ENCODE assay signal across 15 cellular contexts in the genomic region with DNA sequence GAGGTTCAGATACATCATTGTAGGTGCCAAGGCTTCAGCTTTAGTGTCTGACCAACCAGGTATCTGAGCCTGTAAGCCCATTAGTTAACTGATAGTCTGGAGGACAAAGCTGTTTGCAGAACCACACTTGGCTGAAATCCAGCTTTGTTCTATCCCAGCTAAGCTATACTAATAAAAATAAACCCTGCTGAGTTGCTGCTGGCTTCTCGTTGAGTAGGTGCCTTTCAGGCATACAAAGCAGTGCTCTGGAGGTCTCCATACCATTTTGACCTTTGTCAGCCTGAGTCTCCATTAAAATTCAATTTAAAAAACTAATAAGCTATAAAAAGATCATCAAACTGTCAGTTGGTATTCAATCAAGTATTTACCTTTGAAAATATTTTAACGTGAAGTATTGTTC. TPM values are rescaled to one million over a fixed set of nuclear protein-coding genes. Genes with fewer than 3 reads are reported as not detected.
DNase-seq lines count a peak whose midpoint lies in the region; ATAC-seq, FAIRE-seq and TF ChIP-seq lines count a peak whose summit lies in the region.
"Had no signal": no experiment of that assay in that cellular context is flagged by ENCODE, and none has a peak within 500 bp of the region (broad histone marks: within the 10 kb centered on the region; RNA-seq: fewer than 3 reads in every experiment).

No MANE protein-coding gene starts in this region.

- BruUV-seq in MCF 10A (replicated peaks; lab: Mats Ljungman, UMichigan) = no TSS peak
- no TSS peak for BruUV-seq in mammary epithelial cell (replicated peaks; lab: Mats Ljungman, UMichigan)

- H4K5ac ChIP-seq in H1 (ENCODE audit: insufficient read length, low read depth, low read length) = no peak overlapping the region

- H3K27ac ChIP-seq in mammary epithelial cell (ENCODE audit: insufficient read depth, low read depth, low read length) = no peak overlapping the region
- H3K27ac ChIP-seq in H1 (ENCODE audit: low read depth, low read length) = no peak overlapping the region
- peak overlapping the region in 1 of 3 donors; percentile 15 for H3K27ac ChIP-seq in thyroid gland
- H3K27ac ChIP-seq: adrenal gland, testis had no signal

- 54% methylated on average over 2 of the region's 2 CpGs for WGBS in mammary epithelial cell (ENCODE audit: low coverage, missing lambda C conversion rate)
- 29% methylated on average over 2 of the region's 2 CpGs; no CpG with 5 or more reads in 1 of the 2 experiments for WGBS in H1 (ENCODE audit: extremely low coverage in 1 of 2, insufficient coverage in 1 of 2, insufficient read length in 1 of 2, insufficient replicate concordance in 2 of 2, low coverage in 1 of 2, low lambda C conversion rate in 2 of 2, missing lambda C conversion rate in 1 of 2), 2 experiments
- WGBS in thyroid gland, 2 donors = 41 to 47% methylated on average over 2 of the region's 2 CpGs

- H3K36me3 ChIP-seq in mammary epithelial cell (ENCODE audit: insufficient read depth, low read length) (no peaks in the 10 kb centered on the region), H1 (ENCODE audit: control insufficient read depth in 2 of 4, insufficient read depth in 4 of 4, low read length in 3 of 4) (no peaks in the 10 kb centered on the region), thyroid gland (no peaks in the 10 kb centered on the region)
- H3K36me3 ChIP-seq: adrenal gland had no signal

- no peak overlapping the region for H4K91ac ChIP-seq in H1 (replicated peaks; ENCODE audit: insufficient read length, low read length)

- DNase-seq in MCF 10A (ENCODE audit: unreplicated experiment) (peak; percentile 38), mammary epithelial cell (no peak), NCI-H510A (lab: John Stamatoyannopoulos, UW) (peak; percentile 76), H1 (ENCODE audit: low read depth in 1 of 2, low spot score in 2 of 2) (no peak), thyroid gland (peak; percentile 29 to 38)
- no peak for DNase-seq in stimulated activated CD4-positive, alpha-beta T cell treated with anti-CD3 and anti-CD28 coated beads, Interleukin-4, amount 100 ng/mL, for 4 hours
- DNase-seq in activated CD4-positive, alpha-beta memory T cell treated with anti-CD3 and anti-CD28 coated beads for 36 hours = no peak
- DNase-seq: ACHN, adrenal gland, erythroblast, HFFc6, NCI-H446 treated with DMSO at 0.1 percent for 48 hours, testis had no signal

- TF ChIP-seq POLR2A in H1 (IDR thresholded peaks at IDR 0.05; ENCODE audit: control extremely low read depth in 1 of 2, low read depth in 2 of 2, low read length in 2 of 2) (no peak), thyroid gland (IDR thresholded peaks at IDR 0.05) (no peak)

- H3K18ac ChIP-seq in H1 (ENCODE audit: extremely low read depth, low read length) = no peak overlapping the region

- no peak overlapping the region for H3K4me2 ChIP-seq in mammary epithelial cell (ENCODE audit: insufficient read depth, low read depth, low read length)
- peak overlapping the region; percentile 4 to 18; a peak in 2 of 4 replicates for H3K4me2 ChIP-seq in H1 (ENCODE audit: insufficient read depth in 1 of 2, low read depth in 2 of 2, low read length in 2 of 2)

- ATAC-seq in HG03571 (IDR thresholded peaks at IDR 0.05; ENCODE audit: unreplicated experiment) = no peak

- intact Hi-C loops in MCF 10A (cut with micrococcal nuclease) (no loop called here), mammary epithelial cell (cut with micrococcal nuclease) (no loop called here), thyroid gland (cut with DNase I) (no loop called here)
- intact Hi-C loops in activated CD4-positive, alpha-beta memory T cell treated with anti-CD3 and anti-CD28 coated beads for 36 hours (cut with micrococcal nuclease) = no loop called here

- CTCF ChIA-PET in MCF 10A (lab: Yijun Ruan, JAX) (interaction anchor here (0.7 to 0.8 kb wide), 2 partner anchors 9 to 19 kb away, joined by 3 to 4 read pairs; no protein-coding TSS in a partner anchor), mammary epithelial cell (lab: Charles Lee; ENCODE audit: low non-redundant PET) (interaction anchor here (0.6 kb wide), 1 partner anchor 18 kb away, joined by 3 read pairs; no protein-coding TSS in a partner anchor), H1 (lab: Charles Lee; ENCODE audit: partially characterized antibody) (interaction anchor here (0.6 to 1.2 kb wide), 3 partner anchors 28 to 160 kb away, joined by 3 to 5 read pairs (median 4); no protein-coding TSS in a partner anchor)
- CTCF ChIA-PET in activated CD4-positive, alpha-beta memory T cell treated with anti-CD3 and anti-CD28 coated beads for 36 hours (lab: Charles Lee) = no interaction called here

- H3K27me3 Mint-ChIP-seq in MCF 10A (ENCODE audit: insufficient read depth, unreplicated experiment) = no peaks in the 10 kb centered on the region
- no peaks in the 10 kb centered on the region for H3K27me3 Mint-ChIP-seq in activated CD4-positive, alpha-beta memory T cell treated with anti-CD3 and anti-CD28 coated beads for 36 hours

- no peak overlapping the region for H2AFZ ChIP-seq in mammary epithelial cell (ENCODE audit: low read depth, low read length)
- no peak overlapping the region for H2AFZ ChIP-seq in H1 (ENCODE audit: low read length)

- dilution Hi-C loops in mammary epithelial cell (cut with HindIII; ENCODE audit: low sequenced_read_pairs) = no loop called here

- no peak overlapping the region for H3K4ac ChIP-seq in H1 (replicated peaks; ENCODE audit: insufficient read length, low read depth, low read length)

- H4K8ac ChIP-seq in H1 (ENCODE audit: extremely low read depth, insufficient read depth, low read length) = no peak overlapping the region

- no peak overlapping the region for H2AK5ac ChIP-seq in H1 (ENCODE audit: low read depth, low read length)

- H3K27ac Mint-ChIP-seq in MCF 10A (ENCODE audit: low read depth, unreplicated experiment) = no peak overlapping the region
- no peak overlapping the region for H3K27ac Mint-ChIP-seq in activated CD4-positive, alpha-beta memory T cell treated with anti-CD3 and anti-CD28 coated beads for 36 hours
- H3K27ac Mint-ChIP-seq: HFFc6 had no signal

- no peaks in the 10 kb centered on the region for H3K4me1 ChIP-seq in mammary epithelial cell (ENCODE audit: insufficient read depth, low read length)
- peaks cover 5 to 16% (median 14%) of the 10 kb centered on the region in 4 experiments; a peak in 6 of 7 replicates for H3K4me1 ChIP-seq in H1 (replicated peaks in 1 of 4; ENCODE audit: control insufficient read depth in 3 of 4, insufficient read depth in 4 of 4, low read length in 3 of 4)
- H3K4me1 ChIP-seq in thyroid gland = peaks cover 6 to 24% of the 10 kb centered on the region in 2 donors
- H3K4me1 ChIP-seq: adrenal gland, testis had no signal

- no peak for TF ChIP-seq EP300 in H1 (IDR thresholded peaks at IDR 0.05; ENCODE audit: borderline replicate concordance in 1 of 2, low read depth in 2 of 2, low read length in 2 of 2)

- H3K14ac ChIP-seq in H1 (ENCODE audit: insufficient read length) = no peak overlapping the region

- POLR2A ChIA-PET in MCF 10A (lab: Yijun Ruan, JAX) = interaction anchor here (1.0 to 2.0 kb wide), 3 partner anchors 14 to 21 kb away, joined by 5 to 11 read pairs (median 5); no protein-coding TSS in a partner anchor
- POLR2A ChIA-PET in H1 (lab: Charles Lee; ENCODE audit: partially characterized antibody) = interaction anchor here (0.8 to 3.4 kb wide), 2 partner anchors 22 to 83 kb away, joined by 3 to 23 read pairs; a partner anchor contains a TSS
- POLR2A ChIA-PET in activated CD4-positive, alpha-beta memory T cell treated with anti-CD3 and anti-CD28 coated beads for 36 hours (lab: Charles Lee) = no interaction called here

- in situ Hi-C loops in mammary epithelial cell (cut with MboI; ENCODE audit: low sequenced_read_pairs in 2 of 2) = no loop called here

- H2BK5ac ChIP-seq in H1 (ENCODE audit: low read depth, low read length) = no peak overlapping the region

- peak; percentile 45 for FAIRE-seq in H1 (lab: Jason Lieb, UNC)

- no peak overlapping the region for H3K23ac ChIP-seq in H1 (ENCODE audit: insufficient read length)

- no peak overlapping the region for H2BK20ac ChIP-seq in H1 (ENCODE audit: low read length)

- H3K27me3 ChIP-seq in mammary epithelial cell (ENCODE audit: insufficient read depth, low read length) = no peaks in the 10 kb centered on the region
- H3K27me3 ChIP-seq in H1 (replicated peaks in 1 of 4; ENCODE audit: control insufficient read depth in 3 of 4, extremely low read depth in 1 of 4, insufficient read depth in 3 of 4, low read length in 3 of 4) = no peaks in the 10 kb centered on the region
- no peaks in the 10 kb centered on the region for H3K27me3 ChIP-seq in thyroid gland
- H3K27me3 ChIP-seq: adrenal gland, testis had no signal

- peaks cover 9% of the 10 kb centered on the region for H3K36me3 Mint-ChIP-seq in MCF 10A (ENCODE audit: insufficient read depth, unreplicated experiment)
- peaks cover 15% of the 10 kb centered on the region for H3K36me3 Mint-ChIP-seq in activated CD4-positive, alpha-beta memory T cell treated with anti-CD3 and anti-CD28 coated beads for 36 hours

- H2BK120ac ChIP-seq in H1 (replicated peaks; ENCODE audit: low read depth, low read length) = no peak overlapping the region

- no peak overlapping the region for H3K4me3 Mint-ChIP-seq in MCF 10A (ENCODE audit: unreplicated experiment)
- H3K4me3 Mint-ChIP-seq in activated CD4-positive, alpha-beta memory T cell treated with anti-CD3 and anti-CD28 coated beads for 36 hours = no peak overlapping the region
- H3K4me3 Mint-ChIP-seq: HFFc6, neural crest cell had no signal

- H3K79me1 ChIP-seq in H1 (ENCODE audit: low read depth, low read length) = peaks cover 12% of the 10 kb centered on the region; the same call in 1 of the 2 replicates

- H3K9ac ChIP-seq in mammary epithelial cell (ENCODE audit: insufficient read depth, low read length) (no peak overlapping the region), H1 (replicated peaks in 1 of 4; ENCODE audit: extremely low read depth in 1 of 4, low read depth in 3 of 4, low read length in 3 of 4) (no peak overlapping the region)

- peaks cover 10% of the 10 kb centered on the region for H3K4me1 Mint-ChIP-seq in MCF 10A (ENCODE audit: insufficient read depth, unreplicated experiment)
- peaks cover 2% of the 10 kb centered on the region for H3K4me1 Mint-ChIP-seq in activated CD4-positive, alpha-beta memory T cell treated with anti-CD3 and anti-CD28 coated beads for 36 hours (ENCODE audit: low read depth)

- no peak overlapping the region for H3K4me3 ChIP-seq in mammary epithelial cell (replicated peaks in 1 of 3; ENCODE audit: insufficient read depth in 1 of 3, low read depth in 2 of 3, low read length in 3 of 3)
- no peak overlapping the region for H3K4me3 ChIP-seq in H1 (ENCODE audit: extremely low read depth in 1 of 4, insufficient read depth in 2 of 4, low read depth in 3 of 4, low read length in 4 of 4)
- no peak overlapping the region for H3K4me3 ChIP-seq in thyroid gland (replicated peaks in 1 of 3)
- H3K4me3 ChIP-seq: adrenal gland, testis had no signal

- no peaks in the 10 kb centered on the region for H3K9me3 Mint-ChIP-seq in MCF 10A (ENCODE audit: unreplicated experiment)
- peaks cover 3% of the 10 kb centered on the region for H3K9me3 Mint-ChIP-seq in activated CD4-positive, alpha-beta memory T cell treated with anti-CD3 and anti-CD28 coated beads for 36 hours
- H3K9me3 Mint-ChIP-seq: HFFc6 had no signal

- H4K20me1 ChIP-seq in mammary epithelial cell (ENCODE audit: insufficient read depth, low read length) = no peaks in the 10 kb centered on the region
- H4K20me1 ChIP-seq in H1 (replicated peaks in 1 of 2; ENCODE audit: control insufficient read depth in 1 of 2, insufficient read depth in 2 of 2, low read length in 2 of 2) = peaks cover 5 to 6% of the 10 kb centered on the region in 2 experiments

- TF ChIP-seq CTCF in MCF 10A (IDR thresholded peaks at IDR 0.05; ENCODE audit: unreplicated experiment) = no peak
- TF ChIP-seq CTCF in mammary epithelial cell (conservative IDR thresholded peaks at IDR 0.05 in 1 of 2, IDR thresholded peaks at IDR 0.05 in 1 of 2; ENCODE audit: extremely low read depth in 1 of 2, insufficient read depth in 1 of 2, low read depth in 1 of 2, low read length in 2 of 2) = no peak
- no peak for TF ChIP-seq CTCF in H1 (IDR thresholded peaks at IDR 0.05; ENCODE audit: control extremely low read depth in 1 of 3, insufficient read depth in 1 of 3, low read depth in 1 of 3, low read length in 3 of 3)
- TF ChIP-seq CTCF in thyroid gland (IDR thresholded peaks at IDR 0.05) = no peak

- no peak overlapping the region for H2BK15ac ChIP-seq in H1 (ENCODE audit: low read length)

- no peak overlapping the region for H3K56ac ChIP-seq in H1 (replicated peaks; ENCODE audit: insufficient read length, low read depth, low read length)

- H2BK12ac ChIP-seq in H1 (ENCODE audit: low read depth, low read length) = no peak overlapping the region

- no peak for TF ChIP-seq RAD21 in H1 (IDR thresholded peaks at IDR 0.05 in 1 of 2, conservative IDR thresholded peaks at IDR 0.05 in 1 of 2; ENCODE audit: low read depth in 2 of 2, low read length in 2 of 2)

- H3K79me2 ChIP-seq in mammary epithelial cell (ENCODE audit: insufficient read depth, low read length) (peaks cover 65% of the 10 kb centered on the region), H1 (ENCODE audit: control insufficient read depth in 1 of 2, insufficient read depth in 2 of 2, low read length in 2 of 2) (peaks cover 11 to 97% of the 10 kb centered on the region in 2 experiments)

- no peaks in the 10 kb centered on the region for H3K23me2 ChIP-seq in H1 (ENCODE audit: low read depth, low read length)

- no peaks in the 10 kb centered on the region for H3K9me3 ChIP-seq in mammary epithelial cell (replicated peaks; ENCODE audit: insufficient read depth, low read length)
- H3K9me3 ChIP-seq in H1 (ENCODE audit: insufficient read depth in 2 of 2, low read depth in 1 of 2, low read length in 1 of 2) = no peaks in the 10 kb centered on the region
- H3K9me3 ChIP-seq in thyroid gland = no peaks in the 10 kb centered on the region
- H3K9me3 ChIP-seq: adrenal gland, testis had no signal

RNA-seq across cellular contexts. Expression of a gene that starts 22.0 kb away (rescaled TPM):
- total RNA-seq in MCF 10A (2022) = 21.7 and 43.6 TPM in 2 replicates
- total RNA-seq in mammary epithelial cell = 10 to 100 TPM in 1 of 2 donors, 1 to 10 TPM in 1; 8.5 to 29.8 TPM
- 28.7 TPM for polyA plus RNA-seq in mammary epithelial cell
- polyA minus RNA-seq in mammary epithelial cell = 38.1 TPM
- 166 and 168 TPM in 2 replicates for total RNA-seq in H1 (2021; fragmentation: NEBNext Ultra II Directional; extraction: Animal tissue kit (Norgen Biotek cat#: 25700))
- polyA plus RNA-seq in H1 (2011; rRNA removed) = 78.6 and 93.8 TPM in 2 replicates
- 113 TPM for polyA plus RNA-seq in H1 (2011; cell fraction: cytosol; rRNA removed)
- polyA plus RNA-seq in H1 (2011; cell fraction: nucleus; rRNA removed) = 105 TPM
- polyA plus RNA-seq in H1 (2012, experiment 1 of 2) = 105 to 144 TPM (median 112 TPM) in 4 replicates
- 28.7 TPM for polyA plus RNA-seq in H1 (2012, experiment 2 of 2)
- polyA plus RNA-seq in H1 (2013, experiment 1 of 2) = 90.9 TPM
- 87.9 TPM for polyA plus RNA-seq in H1 (2013, experiment 2 of 2)
- polyA minus RNA-seq in H1 (2011; rRNA and poly(A)+ RNA removed) = 141 and 202 TPM in 2 replicates
- 86.8 TPM for polyA minus RNA-seq in H1 (2011; cell fraction: cytosol; rRNA and poly(A)+ RNA removed)
- polyA minus RNA-seq in H1 (2011; cell fraction: nucleus; rRNA and poly(A)+ RNA removed) = 181 TPM
- 10 to 100 TPM; 23.7 to 56.2 (median 26.0) TPM for total RNA-seq in thyroid gland
- 10 to 100 TPM; 62.5 to 70.4 TPM for total RNA-seq in activated CD4-positive, alpha-beta memory T cell treated with anti-CD3 and anti-CD28 coated beads for 36 hours

Comparison
In these comparisons a context has a peak if more than half of its experiments do, and no peak if none do; other contexts are left out.
1. DNase-seq: peak in MCF 10A (single experiment), NCI-H510A (single experiment) and thyroid gland (2 of 2); none in mammary epithelial cell (single experiment), H1 (0 of 2), stimulated activated CD4-positive, alpha-beta T cell treated with anti-CD3 and anti-CD28 coated beads, Interleukin-4, amount 100 ng/mL, for 4 hours (0 of 2) and activated CD4-positive, alpha-beta memory T cell treated with anti-CD3 and anti-CD28 coated beads for 36 hours (single experiment).